ENCODE assay signal across 9 cellular contexts in genomic region chr13:106349080-106349841, GRCh38.
DNase-seq lines count a peak whose midpoint lies in the region; TF ChIP-seq lines count a peak whose summit lies in the region.
"Had no signal": no experiment of that assay in that cellular context is flagged by ENCODE, and none has a peak within 500 bp of the region (broad histone marks: within the 10 kb centered on the region; RNA-seq: fewer than 3 reads in every experiment).

No MANE protein-coding gene starts in this region.

- H3K4me3 Mint-ChIP-seq in mesothelial cell of epicardium = peak overlapping the region; percentile 72
- H3K4me3 Mint-ChIP-seq: activated B cell treated with CpG ODN at 0.5 μM for 24 hours had no signal

- peak overlapping the region; percentile 12 for H3K4me3 ChIP-seq in AG09309 (ENCODE audit: control insufficient read depth, low read depth, low read length)

- H3K27ac Mint-ChIP-seq in mesothelial cell of epicardium = peak overlapping the region; percentile 72
- H3K27ac Mint-ChIP-seq: activated B cell treated with CpG ODN at 0.5 μM for 24 hours had no signal

- H3K4me1 Mint-ChIP-seq in mesothelial cell of epicardium = peaks cover 38% of the 10 kb centered on the region
- H3K4me1 Mint-ChIP-seq: activated B cell treated with CpG ODN at 0.5 μM for 24 hours had no signal

- H3K9me3 Mint-ChIP-seq in mesothelial cell of epicardium = peaks cover 4% of the 10 kb centered on the region
- H3K9me3 Mint-ChIP-seq: activated B cell treated with CpG ODN at 0.5 μM for 24 hours had no signal

- DNase-seq in AG09309 (ENCODE audit: low read depth) (no peak), NCI-H1092 treated with DMSO at 0.1 percent for 48 hours (lab: John Stamatoyannopoulos, UW) (peak; percentile 98), cerebellar cortex (ENCODE audit: low spot score) (peak; percentile 81), mesothelial cell of epicardium (ENCODE audit: low spot score in 2 of 2, unreplicated experiment in 2 of 2) (peak in 1 of 2 experiments; percentile 53), T-helper 9 cell (no peak), amniotic stem cell (lab: John Stamatoyannopoulos, UW) (no peak), UCSD-AML1 (lab: John Stamatoyannopoulos, UW; ENCODE audit: unreplicated experiment) (no peak)
- no peak for DNase-seq in activated CD4-positive, alpha-beta T cell treated with anti-CD3 and anti-CD28 coated beads for 1 hour
- DNase-seq: activated B cell treated with CpG ODN at 0.5 μM for 24 hours had no signal

- TF ChIP-seq CTCF in AG09309 (IDR thresholded peaks at IDR 0.05; ENCODE audit: control insufficient read depth, insufficient read depth, low read depth, low read length, missing control alignments) (no peak), mesothelial cell of epicardium (IDR thresholded peaks at IDR 0.05; ENCODE audit: unreplicated experiment) (no peak)

- peaks cover 6% of the 10 kb centered on the region for H3K27me3 Mint-ChIP-seq in mesothelial cell of epicardium (ENCODE audit: low read depth)

- H3K36me3 Mint-ChIP-seq in mesothelial cell of epicardium = no peaks in the 10 kb centered on the region

Comparison
In these comparisons a context has a peak if more than half of its experiments do, and no peak if none do; other contexts are left out.
1. DNase-seq: peak in NCI-H1092 treated with DMSO at 0.1 percent for 48 hours (single experiment) and cerebellar cortex (single experiment); none in AG09309 (single experiment), activated CD4-positive, alpha-beta T cell treated with anti-CD3 and anti-CD28 coated beads for 1 hour (single experiment), T-helper 9 cell (single experiment), amniotic stem cell (single experiment) and UCSD-AML1 (single experiment).